In genomic region chr15:59317211-59317610, GRCh38 we compare ENCODE assay signal across 1 cellular context.
TF ChIP-seq lines count a peak whose summit lies in the region.

No MANE protein-coding gene starts in this region.

TF ChIP-seq in SK-N-SH, 30 proteins besides CTCF, POLR2A, EP300 and RAD21 (continued from another document):
- TF ChIP-seq USF2 (IDR thresholded peaks at IDR 0.05; ENCODE audit: borderline replicate concordance, low read depth, low read length) = no peak
- TF ChIP-seq USF1 (IDR thresholded peaks at IDR 0.05; ENCODE audit: borderline replicate concordance, low read depth) = no peak
- no peak for TF ChIP-seq MEF2A (IDR thresholded peaks at IDR 0.05; ENCODE audit: borderline replicate concordance, low read depth)
- no peak for TF ChIP-seq CHD2 (IDR thresholded peaks at IDR 0.05; ENCODE audit: low read length, partially characterized antibody)
- no peak for TF ChIP-seq RXRA (IDR thresholded peaks at IDR 0.05; ENCODE audit: borderline replicate concordance, low read depth)
- no peak for TF ChIP-seq GATA2 (CRISPR knock-in tag; IDR thresholded peaks at IDR 0.05)
- no peak for TF ChIP-seq IRF3 (IDR thresholded peaks at IDR 0.05; ENCODE audit: low read depth, low read length)
